14 cellular contexts compared by ENCODE assay signal in genomic region chr12:101666017-101666728, GRCh38.
"Had no signal": no experiment of that assay in that cellular context is flagged by ENCODE, and none has a peak within 500 bp of the region (broad histone marks: within the 10 kb centered on the region; RNA-seq: fewer than 3 reads in every experiment).

No MANE protein-coding gene starts in this region.

- H3K36me3 ChIP-seq: esophagus squamous epithelium, heart left ventricle had no signal

- H3K27ac ChIP-seq: esophagus squamous epithelium, heart left ventricle, SK-N-MC, VCaP had no signal

- DNase-seq: activated CD4-positive, alpha-beta T cell treated with anti-CD3 and anti-CD28 coated beads for 4 hours; activated naive CD4-positive, alpha-beta T cell treated with Interleukin-2 at 50 U/mL for 16 hours; cerebellar nuclear complex; esophagus squamous epithelium; foreskin fibroblast; heart left ventricle; left colon; natural killer cell; stimulated activated CD4-positive, alpha-beta T cell treated with anti-CD3 and anti-CD28 coated beads, Interleukin-15, amount 100 ng/mL, for 24 hours; stimulated activated CD4-positive, alpha-beta T cell treated with anti-CD3 and anti-CD28 coated beads, Interleukin-4, amount 100 ng/mL, for 4 hours; T-cell had no signal

- H3K4me3 ChIP-seq: esophagus squamous epithelium, heart left ventricle, SK-N-MC had no signal

- ATAC-seq: heart left ventricle, natural killer cell, T-cell had no signal

- FAIRE-seq: endometrium had no signal

- H3K9me3 ChIP-seq: esophagus squamous epithelium, heart left ventricle had no signal

- H3K4me1 ChIP-seq: esophagus squamous epithelium had no signal
